10 cellular contexts compared by ENCODE assay signal in genomic region chr11:69718147-69718546, GRCh38. TPM values are rescaled to one million over a fixed set of nuclear protein-coding genes. Genes with fewer than 3 reads are reported as not detected.
DNase-seq lines count a peak whose midpoint lies in the region; ATAC-seq, FAIRE-seq and TF ChIP-seq lines count a peak whose summit lies in the region.
"Had no signal": no experiment of that assay in that cellular context is flagged by ENCODE, and none has a peak within 500 bp of the region (broad histone marks: within the 10 kb centered on the region; RNA-seq: fewer than 3 reads in every experiment).

No MANE protein-coding gene starts in this region.

- peaks cover 10 to 78% (median 43%) of the 10 kb centered on the region in 3 donors for H3K27me3 ChIP-seq in stomach

- TF ChIP-seq POLR2A in GM12891 (IDR thresholded peaks at IDR 0.05; ENCODE audit: low read depth, low read length) (no peak), erythroblast (IDR thresholded peaks at IDR 0.05; ENCODE audit: low read length) (no peak), stomach (IDR thresholded peaks at IDR 0.05) (no peak)

- intact Hi-C loops in stomach (cut with DNase I; ENCODE audit: low total_unique reads) = no loop called here

- WGBS in stomach, 5 donors = 3 to 20% (median 5%) methylated on average over 1 to 13 of the region's 13 CpGs

- peak; percentile 42 for ATAC-seq in stimulated activated naive CD8-positive, alpha-beta T cell treated with anti-CD3 and anti-CD28 coated beads, Interleukin-15, Interleukin-2, amounts not matched to agents 100 U/mL and 50 U/mL, for 24 hours
- no peak for ATAC-seq in HG03439 (IDR thresholded peaks at IDR 0.05; ENCODE audit: unreplicated experiment)
- no peak for ATAC-seq in GM21737 (IDR thresholded peaks at IDR 0.05; ENCODE audit: unreplicated experiment)

- H3K27ac ChIP-seq in stomach = no peak overlapping the region
- H3K27ac ChIP-seq: epithelial cell of prostate had no signal

- H3K4me3 ChIP-seq in AG09309 (ENCODE audit: control insufficient read depth, low read depth, low read length) (no peak overlapping the region), stomach (no peak overlapping the region)

- no peaks in the 10 kb centered on the region for H3K9me3 ChIP-seq in stomach

- TF ChIP-seq EP300 in stomach (IDR thresholded peaks at IDR 0.05) = no peak

- DNase-seq in AG09309 (ENCODE audit: low read depth) (no peak), GM12891 (ENCODE audit: insufficient read length, low spot score) (peak; percentile 73), NCI-H748 treated with DMSO at 0.1 percent for 48 hours (lab: John Stamatoyannopoulos, UW) (peak; percentile 41), erythroblast (lab: John Stamatoyannopoulos, UW) (peak; percentile 37 to 45), stomach (no peak)
- peak; percentile 42 for DNase-seq in stimulated activated naive CD8-positive, alpha-beta T cell treated with anti-CD3 and anti-CD28 coated beads, Interleukin-15, Interleukin-2, amounts not matched to agents 100 U/mL and 50 U/mL, for 24 hours

- H3K4me1 ChIP-seq in stomach = peaks cover 0 to 5% (median 0%) of the 10 kb centered on the region in 4 donors

- FAIRE-seq in GM12891 (lab: Jason Lieb, UNC) = peak; percentile 66

- no peaks in the 10 kb centered on the region for H3K36me3 ChIP-seq in stomach

- TF ChIP-seq CTCF in AG09309 (IDR thresholded peaks at IDR 0.05; ENCODE audit: control insufficient read depth, insufficient read depth, low read depth, low read length, missing control alignments) = peak; percentile 59
- TF ChIP-seq CTCF in stomach (IDR thresholded peaks at IDR 0.05) = no peak

TF ChIP-seq in GM12891, 5 proteins besides CTCF, POLR2A, EP300 and RAD21:
- TF ChIP-seq POLR2AphosphoS5 (IDR thresholded peaks at IDR 0.05; ENCODE audit: low read depth, low read length) (no peak), TAF1 (IDR thresholded peaks at IDR 0.05; ENCODE audit: low read depth, low read length) (no peak), SPI1 (IDR thresholded peaks at IDR 0.05; ENCODE audit: low read depth, low read length) (no peak), POU2F2 (IDR thresholded peaks at IDR 0.05; ENCODE audit: low read depth, low read length) (no peak), PAX5 (IDR thresholded peaks at IDR 0.05; ENCODE audit: insufficient read depth, low read length, severe bottlenecking) (no peak)
TF ChIP-seq in GM12891: peak in this region for 0.

RNA-seq across cellular contexts. Expression of gene FGF19, which starts 14.3 kb away (rescaled TPM):
- not detected for polyA plus RNA-seq in GM12891 (2012; ENCODE audit: low read depth, missing spikeins)
- total RNA-seq in stomach = not detected
- not detected for polyA plus RNA-seq in stomach
- total RNA-seq: subcutaneous adipose tissue had no signal

RNA-seq across cellular contexts. Expression of gene LTO1, which starts 43.0 kb away (rescaled TPM):
- polyA plus RNA-seq in GM12891 (2012; ENCODE audit: low read depth, missing spikeins) = 9.9 TPM
- total RNA-seq in stomach = 100 to 1,000 TPM in 1 of 5 donors, 10 to 100 TPM in 3, 1 to 10 TPM in 1; 2.3 to 107 (median 37.6) TPM
- polyA plus RNA-seq in stomach = 10 to 100 TPM; 14.2 to 23.1 (median 22.6) TPM

RNA-seq across cellular contexts. Expression of gene FGF4, which starts 57.0 kb away (rescaled TPM):
- polyA plus RNA-seq in GM12891 (2012; ENCODE audit: low read depth, missing spikeins) = not detected
- not detected for total RNA-seq in stomach
- not detected for polyA plus RNA-seq in stomach
- total RNA-seq: subcutaneous adipose tissue had no signal

Comparison
In these comparisons a context has a peak if more than half of its experiments do, and no peak if none do; other contexts are left out.
1. DNase-seq: peak in GM12891 (single experiment), NCI-H748 treated with DMSO at 0.1 percent for 48 hours (single experiment), erythroblast (2 of 2) and stimulated activated naive CD8-positive, alpha-beta T cell treated with anti-CD3 and anti-CD28 coated beads, Interleukin-15, Interleukin-2, amounts not matched to agents 100 U/mL and 50 U/mL, for 24 hours (single experiment); none in AG09309 (single experiment) and stomach (single experiment).